In genomic region chr12:85278598-85279448, GRCh38 we compare ENCODE assay signal across 14 cellular contexts. TPM values are rescaled to one million over a fixed set of nuclear protein-coding genes. Genes with fewer than 3 reads are reported as not detected.
DNase-seq lines count a peak whose midpoint lies in the region; ATAC-seq and TF ChIP-seq lines count a peak whose summit lies in the region.
"Had no signal": no experiment of that assay in that cellular context is flagged by ENCODE, and none has a peak within 500 bp of the region (broad histone marks: within the 10 kb centered on the region; RNA-seq: fewer than 3 reads in every experiment).

No MANE protein-coding gene starts in this region.

- DNase-seq in right cardiac atrium: peak in 2 of 3 donors; percentile 26 to 44
- no peak for DNase-seq in Right ventricle myocardium inferior (ENCODE audit: missing footprints)
- DNase-seq in hepatocyte (ENCODE audit: low spot score): no peak
- peak; percentile 13 for DNase-seq in nephron progenitor cell
- no peak for DNase-seq in stimulated activated CD4-positive, alpha-beta T cell treated with anti-CD3 and anti-CD28 coated beads, Interleukin-4, amount 100 ng/mL, for 4 hours
- no peak for DNase-seq in T-cell
- DNase-seq in H4 (ENCODE audit: low spot score): no peak
- DNase-seq in Calu3: no peak
- DNase-seq: hypothalamus, NCI-H1694 treated with DMSO at 0.1 percent for 48 hours, substantia nigra had no signal

- H3K27me3 Mint-ChIP-seq in nephron progenitor cell (ENCODE audit: low read depth, poor library complexity) (peaks cover 59% of the 10 kb centered on the region), T-cell (peaks cover 51 to 57% of the 10 kb centered on the region in 2 donors), Calu3 (ENCODE audit: unreplicated experiment) (no peaks in the 10 kb centered on the region)

- H3K27ac Mint-ChIP-seq in nephron progenitor cell: no peak overlapping the region
- H3K27ac Mint-ChIP-seq in T-cell: no peak overlapping the region
- H3K27ac Mint-ChIP-seq in Calu3 (ENCODE audit: unreplicated experiment): no peak overlapping the region
- H3K27ac Mint-ChIP-seq: activated T-helper 2 cell treated with anti-CD3 and anti-CD28 coated beads, Interferon-gamma antibody, Interleukin-2, Interleukin-4, amounts not matched to agents 10 μg/mL and 5 μg/mL and 100 μg/mL, durations not matched to agents 14 hours and 24 hours and 36 hours had no signal

- ATAC-seq in right cardiac atrium: no peak
- ATAC-seq in Right ventricle myocardium inferior: no peak
- ATAC-seq in T-cell (replicated peaks in 1 of 4): no peak

- no peak overlapping the region for H3K27ac ChIP-seq in right cardiac atrium (ENCODE audit: low read length)
- H3K27ac ChIP-seq in hepatocyte: peak overlapping the region; percentile 95

- BruUV-seq in Calu3 (replicated peaks; lab: Mats Ljungman, UMichigan): no TSS peak

- peak overlapping the region; percentile 54 for H3K4me3 ChIP-seq in right cardiac atrium (ENCODE audit: low read length)
- H3K4me3 ChIP-seq in hepatocyte: peak overlapping the region; percentile 71

- peak overlapping the region; percentile 95 for H3K4me3 Mint-ChIP-seq in nephron progenitor cell
- no peak overlapping the region for H3K4me3 Mint-ChIP-seq in T-cell
- no peak overlapping the region for H3K4me3 Mint-ChIP-seq in Calu3 (ENCODE audit: low read depth, unreplicated experiment)

- H3K27me3 ChIP-seq in right cardiac atrium (ENCODE audit: control insufficient read depth, insufficient read depth): peaks cover 2% of the 10 kb centered on the region
- H3K27me3 ChIP-seq in hepatocyte: peaks cover 34% of the 10 kb centered on the region

- H3K9me3 Mint-ChIP-seq in nephron progenitor cell: no peaks in the 10 kb centered on the region
- peaks cover 0 to 6% (median 0%) of the 10 kb centered on the region in 3 donors for H3K9me3 Mint-ChIP-seq in T-cell
- no peaks in the 10 kb centered on the region for H3K9me3 Mint-ChIP-seq in Calu3 (ENCODE audit: low read depth, unreplicated experiment)
- H3K9me3 Mint-ChIP-seq: activated T-helper 2 cell treated with anti-CD3 and anti-CD28 coated beads, Interferon-gamma antibody, Interleukin-2, Interleukin-4, amounts not matched to agents 10 μg/mL and 5 μg/mL and 100 μg/mL, durations not matched to agents 14 hours and 24 hours and 36 hours had no signal

- peaks cover 8% of the 10 kb centered on the region for H3K79me2 ChIP-seq in hepatocyte

- H3K4me2 ChIP-seq in hepatocyte: peak overlapping the region; percentile 80

- WGBS in right cardiac atrium: 48% methylated on average over 37 of the region's 37 CpGs
- 52% methylated on average over 37 of the region's 37 CpGs for WGBS in hepatocyte (ENCODE audit: low lambda C conversion rate, missing lambda C conversion rate)

- H3K4me1 ChIP-seq in right cardiac atrium (ENCODE audit: control insufficient read depth, insufficient read depth, low read length) (no peaks in the 10 kb centered on the region), hepatocyte (ENCODE audit: insufficient read depth) (no peaks in the 10 kb centered on the region)

- no peaks in the 10 kb centered on the region for H3K36me3 Mint-ChIP-seq in nephron progenitor cell (ENCODE audit: low read depth)
- H3K36me3 Mint-ChIP-seq in T-cell: no peaks in the 10 kb centered on the region
- H3K36me3 Mint-ChIP-seq in Calu3 (ENCODE audit: insufficient read depth, unreplicated experiment): peaks cover 13% of the 10 kb centered on the region

- H3K4me1 Mint-ChIP-seq in nephron progenitor cell (peaks cover 35% of the 10 kb centered on the region), T-cell (peaks cover 5 to 13% (median 8%) of the 10 kb centered on the region in 3 donors), Calu3 (ENCODE audit: low read depth, unreplicated experiment) (no peaks in the 10 kb centered on the region)

- intact Hi-C loops in right cardiac atrium (cut with DNase I): no loop called here
- intact Hi-C loops in Right ventricle myocardium inferior (cut with DNase I): no loop called here
- intact Hi-C loops in Calu3 (cut with micrococcal nuclease; ENCODE audit: unreplicated experiment): no loop called here

- POLR2A ChIA-PET in T-cell (lab: Charles Lee): no interaction called here

- H3K9me3 ChIP-seq in right cardiac atrium (ENCODE audit: control insufficient read depth, low read length): peaks cover 2% of the 10 kb centered on the region
- H3K9me3 ChIP-seq in hepatocyte (ENCODE audit: low read depth): no peaks in the 10 kb centered on the region

- H2AFZ ChIP-seq in hepatocyte: peak overlapping the region; percentile 83

- CTCF ChIA-PET in T-cell (lab: Charles Lee): no interaction called here
- CTCF ChIA-PET in Calu3 (lab: Charles Lee): interaction anchor here (0.7 kb wide), 1 partner anchor 410 kb away, joined by 8 read pairs; no protein-coding TSS in a partner anchor

- no peaks in the 10 kb centered on the region for H3K36me3 ChIP-seq in hepatocyte (replicated peaks; ENCODE audit: insufficient read depth, low read depth)

- TF ChIP-seq CTCF in hepatocyte (IDR thresholded peaks at IDR 0.05; ENCODE audit: poor library complexity) (no peak), nephron progenitor cell (IDR thresholded peaks at IDR 0.05) (no peak), Calu3 (IDR thresholded peaks at IDR 0.05; ENCODE audit: unreplicated experiment) (no peak)

- H4K20me1 ChIP-seq in hepatocyte (ENCODE audit: insufficient read depth, poor library complexity, severe bottlenecking): no peaks in the 10 kb centered on the region

- H3K9me2 ChIP-seq in hepatocyte (replicated peaks; ENCODE audit: insufficient read depth): no peaks in the 10 kb centered on the region

RNA-seq across cellular contexts. Expression of gene ALX1, which starts 1.2 kb away (rescaled TPM):
- total RNA-seq in right cardiac atrium (not detected), Right ventricle myocardium inferior (not detected), hepatocyte (3.4 and 3.9 TPM in 2 replicates), T-cell (not detected), Calu3 (2022) (2.5 and 2.9 TPM in 2 replicates)
- polyA plus RNA-seq in right cardiac atrium (not detected), hepatocyte (3.8 and 5.7 TPM in 2 replicates)
- 7.0 and 11.5 TPM in 2 replicates for total RNA-seq in H4 (2014; rRNA removed; shearing (Covaris generic))
- total RNA-seq: activated T-helper 2 cell treated with anti-CD3 and anti-CD28 coated beads, Interferon-gamma antibody, Interleukin-2, Interleukin-4, amounts not matched to agents 10 μg/mL and 5 μg/mL and 100 μg/mL, durations not matched to agents 14 hours and 24 hours and 36 hours; dermis microvascular lymphatic vessel endothelial cell; fibroblast of lung had no signal
- polyA plus RNA-seq: fibroblast of lung had no signal

Comparison
In these comparisons a context has a peak if more than half of its experiments do, and no peak if none do; other contexts are left out.
1. DNase-seq: peak in right cardiac atrium (2 of 3) and nephron progenitor cell (single experiment); none in Right ventricle myocardium inferior (single experiment), hepatocyte (single experiment), stimulated activated CD4-positive, alpha-beta T cell treated with anti-CD3 and anti-CD28 coated beads, Interleukin-4, amount 100 ng/mL, for 4 hours (0 of 2), T-cell (0 of 34), H4 (single experiment) and Calu3 (single experiment).